13 cellular contexts compared by ENCODE assay signal in the genomic region with DNA sequence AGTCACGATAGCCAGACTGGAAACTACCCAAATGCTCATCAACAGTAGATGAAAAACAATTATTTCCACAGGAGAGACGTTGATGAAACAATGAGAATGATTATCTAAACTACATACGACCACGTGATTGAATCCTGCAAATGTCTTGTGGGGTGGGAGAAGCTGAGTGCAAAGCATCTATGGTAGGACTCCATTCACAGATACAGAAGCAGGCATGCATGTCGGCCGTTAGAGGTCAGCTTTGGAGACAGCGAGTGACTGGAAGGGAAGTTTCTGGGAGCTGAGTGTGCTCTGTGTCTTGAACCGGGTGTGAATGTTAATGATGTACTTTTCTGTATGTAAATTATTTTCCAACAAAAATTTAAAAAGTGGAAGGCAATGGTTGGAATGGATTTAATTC.
DNase-seq lines count a peak whose midpoint lies in the region; ATAC-seq, FAIRE-seq and TF ChIP-seq lines count a peak whose summit lies in the region.
"Had no signal": no experiment of that assay in that cellular context is flagged by ENCODE, and none has a peak within 500 bp of the region (broad histone marks: within the 10 kb centered on the region; RNA-seq: fewer than 3 reads in every experiment).

No MANE protein-coding gene starts in this region.

- no peak for TF ChIP-seq CTCF in OCI-LY7 (conservative IDR thresholded peaks at IDR 0.05; ENCODE audit: low read length)
- no peak for TF ChIP-seq CTCF in H1 (IDR thresholded peaks at IDR 0.05; ENCODE audit: control extremely low read depth in 1 of 3, insufficient read depth in 1 of 3, low read depth in 1 of 3, low read length in 3 of 3)

- H3K18ac ChIP-seq in H1 (ENCODE audit: extremely low read depth, low read length) = no peak overlapping the region

- no peak for FAIRE-seq in H1 (lab: Jason Lieb, UNC)
- FAIRE-seq: colon had no signal

- no peak overlapping the region for H4K91ac ChIP-seq in H1 (replicated peaks; ENCODE audit: insufficient read length, low read length)

- no peak overlapping the region for H3K4ac ChIP-seq in H1 (replicated peaks; ENCODE audit: insufficient read length, low read depth, low read length)

- H4K8ac ChIP-seq in H1 (ENCODE audit: extremely low read depth, insufficient read depth, low read length) = no peak overlapping the region

- H2AFZ ChIP-seq in OCI-LY7 (ENCODE audit: low read length) (peak overlapping the region; percentile 40; the same call in 1 of the 2 replicates), H1 (ENCODE audit: low read length) (peak overlapping the region; percentile 89; the same call in 1 of the 2 replicates), neuron (ENCODE audit: low read depth, low read length) (no peak overlapping the region)

- no peaks in the 10 kb centered on the region for H3K9me3 Mint-ChIP-seq in activated T-helper 2 cell treated with anti-CD3 and anti-CD28 coated beads, Interferon-gamma antibody, Interleukin-2, Interleukin-4, amounts not matched to agents 10 μg/mL and 5 μg/mL and 100 μg/mL, durations not matched to agents 14 hours and 24 hours and 36 hours

- no peaks in the 10 kb centered on the region for H3K9me3 ChIP-seq in OCI-LY7 (ENCODE audit: low read length)
- H3K9me3 ChIP-seq in H1 (ENCODE audit: insufficient read depth in 2 of 2, low read depth in 1 of 2, low read length in 1 of 2) = no peaks in the 10 kb centered on the region
- H3K9me3 ChIP-seq in neuron (ENCODE audit: low read length) = no peaks in the 10 kb centered on the region
- H3K9me3 ChIP-seq: SK-N-SH had no signal

- TF ChIP-seq RAD21 in H1 (IDR thresholded peaks at IDR 0.05 in 1 of 2, conservative IDR thresholded peaks at IDR 0.05 in 1 of 2; ENCODE audit: low read depth in 2 of 2, low read length in 2 of 2) = no peak

- H2AK5ac ChIP-seq in H1 (ENCODE audit: low read depth, low read length) = no peak overlapping the region

- H3K36me3 Mint-ChIP-seq in activated T-helper 2 cell treated with anti-CD3 and anti-CD28 coated beads, Interferon-gamma antibody, Interleukin-2, Interleukin-4, amounts not matched to agents 10 μg/mL and 5 μg/mL and 100 μg/mL, durations not matched to agents 14 hours and 24 hours and 36 hours (ENCODE audit: low read depth) = no peaks in the 10 kb centered on the region

- no peak overlapping the region for H2BK5ac ChIP-seq in H1 (ENCODE audit: low read depth, low read length)

- no peak overlapping the region for H2BK120ac ChIP-seq in H1 (replicated peaks; ENCODE audit: low read depth, low read length)

- peaks cover 11% of the 10 kb centered on the region for H3K4me1 Mint-ChIP-seq in activated T-helper 2 cell treated with anti-CD3 and anti-CD28 coated beads, Interferon-gamma antibody, Interleukin-2, Interleukin-4, amounts not matched to agents 10 μg/mL and 5 μg/mL and 100 μg/mL, durations not matched to agents 14 hours and 24 hours and 36 hours (ENCODE audit: low read depth)

- H3K9me2 ChIP-seq in OCI-LY7 (ENCODE audit: insufficient read depth, low read length) = no peaks in the 10 kb centered on the region
- H3K9me2 ChIP-seq: SK-N-SH had no signal

- no TSS peak for BruUV-seq in OCI-LY7 (replicated peaks; lab: Mats Ljungman, UMichigan)

- no peak overlapping the region for H3K27ac Mint-ChIP-seq in activated T-helper 2 cell treated with anti-CD3 and anti-CD28 coated beads, Interferon-gamma antibody, Interleukin-2, Interleukin-4, amounts not matched to agents 10 μg/mL and 5 μg/mL and 100 μg/mL, durations not matched to agents 14 hours and 24 hours and 36 hours

- no peaks in the 10 kb centered on the region for H3K79me2 ChIP-seq in OCI-LY7 (ENCODE audit: insufficient read depth, low read depth, low read length)
- no peaks in the 10 kb centered on the region for H3K79me2 ChIP-seq in H1 (ENCODE audit: control insufficient read depth in 1 of 2, insufficient read depth in 2 of 2, low read length in 2 of 2)

- H2BK15ac ChIP-seq in H1 (ENCODE audit: low read length) = no peak overlapping the region

- H3K27me3 Mint-ChIP-seq in activated T-helper 2 cell treated with anti-CD3 and anti-CD28 coated beads, Interferon-gamma antibody, Interleukin-2, Interleukin-4, amounts not matched to agents 10 μg/mL and 5 μg/mL and 100 μg/mL, durations not matched to agents 14 hours and 24 hours and 36 hours (ENCODE audit: low read depth) = peaks cover 6% of the 10 kb centered on the region

- no peaks in the 10 kb centered on the region for H3K27me3 ChIP-seq in H1 (replicated peaks in 1 of 4; ENCODE audit: control insufficient read depth in 3 of 4, extremely low read depth in 1 of 4, insufficient read depth in 3 of 4, low read length in 3 of 4)
- peaks cover 2% of the 10 kb centered on the region for H3K27me3 ChIP-seq in neuron (ENCODE audit: insufficient read depth, low read length)

- H3K23me2 ChIP-seq in H1 (ENCODE audit: low read depth, low read length) = no peaks in the 10 kb centered on the region

- TF ChIP-seq POLR2A in H1 (IDR thresholded peaks at IDR 0.05; ENCODE audit: control extremely low read depth in 1 of 2, low read depth in 2 of 2, low read length in 2 of 2) = no peak

- H3K27ac ChIP-seq in OCI-LY7 (ENCODE audit: low read depth, low read length, poor library complexity, severe bottlenecking) (no peak overlapping the region), H1 (ENCODE audit: low read depth, low read length) (no peak overlapping the region)

- CTCF ChIA-PET in OCI-LY7 (lab: Charles Lee; ENCODE audit: unreplicated experiment) (no interaction called here), H1 (lab: Charles Lee; ENCODE audit: partially characterized antibody) (interaction anchor here (0.8 to 1.7 kb wide), 3 partner anchors 12 to 721 kb away, joined by 3 to 5 read pairs (median 3); no protein-coding TSS in a partner anchor)

- H3K4me2 ChIP-seq in OCI-LY7 (ENCODE audit: low read length) = no peak overlapping the region
- H3K4me2 ChIP-seq in H1 (ENCODE audit: insufficient read depth in 1 of 2, low read depth in 2 of 2, low read length in 2 of 2) = no peak overlapping the region; a peak in 1 of 4 replicates
- H3K4me2 ChIP-seq: SK-N-SH had no signal

- no peak overlapping the region for H4K5ac ChIP-seq in H1 (ENCODE audit: insufficient read length, low read depth, low read length)

- H3K14ac ChIP-seq in H1 (ENCODE audit: insufficient read length) = no peak overlapping the region

- no peak for TF ChIP-seq EP300 in H1 (IDR thresholded peaks at IDR 0.05; ENCODE audit: borderline replicate concordance in 1 of 2, low read depth in 2 of 2, low read length in 2 of 2)

- H3K4me3 Mint-ChIP-seq in activated T-helper 2 cell treated with anti-CD3 and anti-CD28 coated beads, Interferon-gamma antibody, Interleukin-2, Interleukin-4, amounts not matched to agents 10 μg/mL and 5 μg/mL and 100 μg/mL, durations not matched to agents 14 hours and 24 hours and 36 hours (ENCODE audit: low read depth) = no peak overlapping the region

- H3K9ac ChIP-seq in H1 (replicated peaks in 1 of 4; ENCODE audit: extremely low read depth in 1 of 4, low read depth in 3 of 4, low read length in 3 of 4) = no peak overlapping the region
- H3K9ac ChIP-seq: SK-N-SH had no signal

- H3K23ac ChIP-seq in H1 (ENCODE audit: insufficient read length) = no peak overlapping the region

- DNase-seq in GF-D8 (lab: John Stamatoyannopoulos, UW) = peak; percentile 14
- DNase-seq in OCI-LY7 (ENCODE audit: low spot score) = no peak
- no peak for DNase-seq in H1 (ENCODE audit: low read depth in 1 of 2, low spot score in 2 of 2)
- no peak for DNase-seq in activated T-helper 2 cell treated with anti-CD3 and anti-CD28 coated beads, Interferon-gamma antibody, Interleukin-2, Interleukin-4, amounts not matched to agents 10 μg/mL and 5 μg/mL and 100 μg/mL, durations not matched to agents 14 hours and 24 hours and 36 hours (ENCODE audit: low spot score)
- no peak for DNase-seq in activated naive CD4-positive, alpha-beta T cell treated with anti-CD3 and anti-CD28 coated beads, Interleukin-2, amount 50 U/mL, for 16 hours
- no peak for DNase-seq in NCI-H774 (lab: John Stamatoyannopoulos, UW)
- DNase-seq: activated CD4-positive, alpha-beta T cell treated with anti-CD3 and anti-CD28 coated beads for 4 hours; activated effector memory CD4-positive, alpha-beta T cell treated with Interleukin-2 at 50 U/mL for 16 hours; glutamatergic neuron; SK-N-SH had no signal

- POLR2A ChIA-PET in OCI-LY7 (lab: Charles Lee) (no interaction called here), H1 (lab: Charles Lee; ENCODE audit: partially characterized antibody) (interaction anchor here (1.0 kb wide), 1 partner anchor 72 kb away, joined by 3 read pairs; a partner anchor contains a TSS)

- no peak overlapping the region for H3K56ac ChIP-seq in H1 (replicated peaks; ENCODE audit: insufficient read length, low read depth, low read length)

- 88% methylated on average over 8 of the region's 8 CpGs; no CpG with 5 or more reads in 1 of the 2 experiments for WGBS in H1 (ENCODE audit: extremely low coverage in 1 of 2, insufficient coverage in 1 of 2, insufficient read length in 1 of 2, insufficient replicate concordance in 2 of 2, low coverage in 1 of 2, low lambda C conversion rate in 2 of 2, missing lambda C conversion rate in 1 of 2), 2 experiments

- intact Hi-C loops in OCI-LY7 (cut with micrococcal nuclease; ENCODE audit: unreplicated experiment) = no loop called here
- intact Hi-C loops in activated T-helper 2 cell treated with anti-CD3 and anti-CD28 coated beads, Interferon-gamma antibody, Interleukin-2, Interleukin-4, amounts not matched to agents 10 μg/mL and 5 μg/mL and 100 μg/mL, durations not matched to agents 14 hours and 24 hours and 36 hours (cut with micrococcal nuclease) = no loop called here

- H3K4me3 ChIP-seq in OCI-LY7 (ENCODE audit: low read depth, low read length, poor library complexity, severe bottlenecking) (no peak overlapping the region), H1 (ENCODE audit: extremely low read depth in 1 of 4, insufficient read depth in 2 of 4, low read depth in 3 of 4, low read length in 4 of 4) (no peak overlapping the region), neuron (ENCODE audit: low read length) (peak overlapping the region; percentile 13)

- no peaks in the 10 kb centered on the region for H4K20me1 ChIP-seq in OCI-LY7 (ENCODE audit: insufficient read depth, low read length)
- no peaks in the 10 kb centered on the region for H4K20me1 ChIP-seq in H1 (replicated peaks in 1 of 2; ENCODE audit: control insufficient read depth in 1 of 2, insufficient read depth in 2 of 2, low read length in 2 of 2)

- peaks cover 21% of the 10 kb centered on the region for H3K4me1 ChIP-seq in OCI-LY7 (ENCODE audit: insufficient read depth, low read length, poor library complexity, severe bottlenecking)
- peaks cover 0 to 2% (median 0%) of the 10 kb centered on the region in 4 experiments; a peak in 2 of 7 replicates for H3K4me1 ChIP-seq in H1 (replicated peaks in 1 of 4; ENCODE audit: control insufficient read depth in 3 of 4, insufficient read depth in 4 of 4, low read length in 3 of 4)
- no peaks in the 10 kb centered on the region for H3K4me1 ChIP-seq in neuron (ENCODE audit: insufficient read depth, low read length)

- ATAC-seq in HG03045 (IDR thresholded peaks at IDR 0.05; ENCODE audit: unreplicated experiment) = no peak

- H2BK12ac ChIP-seq in H1 (ENCODE audit: low read depth, low read length) = no peak overlapping the region

- no peak overlapping the region for H2BK20ac ChIP-seq in H1 (ENCODE audit: low read length)

- H3K36me3 ChIP-seq in OCI-LY7 (ENCODE audit: insufficient read depth, low read length) (no peaks in the 10 kb centered on the region), H1 (ENCODE audit: control insufficient read depth in 2 of 4, insufficient read depth in 4 of 4, low read length in 3 of 4) (no peaks in the 10 kb centered on the region), neuron (ENCODE audit: insufficient read depth, low read length) (no peaks in the 10 kb centered on the region)

- H3K79me1 ChIP-seq in H1 (ENCODE audit: low read depth, low read length) = no peaks in the 10 kb centered on the region
